ENCODE assay signal across 34 cellular contexts in the genomic region with DNA sequence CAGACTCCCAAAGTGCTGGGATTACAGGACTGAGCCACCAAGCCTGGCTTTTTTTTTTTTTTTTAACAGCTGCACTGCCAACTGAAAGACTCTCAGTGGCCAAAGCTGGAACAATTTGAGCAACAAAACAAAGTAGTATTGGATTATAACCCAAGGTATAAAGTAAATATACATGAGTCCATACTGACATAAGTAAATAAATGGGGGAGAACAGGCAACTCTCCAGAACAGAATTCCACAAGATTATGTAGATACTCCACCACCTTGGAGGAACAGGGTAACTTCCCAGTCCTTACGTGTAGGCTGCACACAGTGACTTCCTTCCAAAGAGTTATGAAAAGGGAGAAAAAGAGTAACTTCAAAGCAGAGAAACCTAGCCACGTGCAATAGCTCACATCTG.
"Had no signal": no experiment of that assay in that cellular context is flagged by ENCODE, and none has a peak within 500 bp of the region (broad histone marks: within the 10 kb centered on the region; RNA-seq: fewer than 3 reads in every experiment).

No MANE protein-coding gene starts in this region.

- H3K9me3 Mint-ChIP-seq: activated B cell treated with CpG ODN at 0.5 μM for 24 hours; activated CD4-positive, alpha-beta memory T cell treated with anti-CD3 and anti-CD28 coated beads for 36 hours; activated naive CD4-positive, alpha-beta T cell treated with anti-CD3 and anti-CD28 coated beads for 36 hours; activated naive CD4-positive, alpha-beta T cell treated with anti-CD3 and anti-CD28 coated beads, Interleukin-2, amount 50 U/mL, for 72 hours; activated T-cell treated with anti-CD3 and anti-CD28 coated beads, Interleukin-2, amount 50 U/mL, for 4 hours; activated T-helper 1 cell treated with anti-CD3 and anti-CD28 coated beads, Interleukin-12 subunit alpha, Interleukin-12 subunit beta, Interleukin-2, Interleukin-4 antibody, amounts not matched to agents 30 ng/mL and 10 ng/mL and 1 ng/mL, durations not matched to agents 14 hours and 24 hours and 36 hours; brain had no signal

- H3K36me3 ChIP-seq: adrenal gland, Peyer's patch had no signal

- H3K4me3 Mint-ChIP-seq: activated B cell treated with CpG ODN at 0.5 μM for 24 hours; activated CD4-positive, alpha-beta memory T cell treated with anti-CD3 and anti-CD28 coated beads for 36 hours; activated naive CD4-positive, alpha-beta T cell treated with anti-CD3 and anti-CD28 coated beads for 36 hours; activated T-cell treated with anti-CD3 and anti-CD28 coated beads, Interleukin-2, amount 50 U/mL, for 4 hours; activated T-helper 1 cell treated with anti-CD3 and anti-CD28 coated beads, Interleukin-12 subunit alpha, Interleukin-12 subunit beta, Interleukin-2, Interleukin-4 antibody, amounts not matched to agents 30 ng/mL and 10 ng/mL and 1 ng/mL, durations not matched to agents 14 hours and 24 hours and 36 hours; brain had no signal

- DNase-seq: activated B cell treated with CpG ODN at 0.5 μM for 24 hours; activated CD4-positive, alpha-beta memory T cell treated with anti-CD3 and anti-CD28 coated beads for 36 hours; activated CD4-positive, alpha-beta T cell treated with anti-CD3 and anti-CD28 coated beads for 4 hours; activated CD4-positive, alpha-beta T cell treated with anti-CD3 and anti-CD28 coated beads, Interleukin-2, amount 50 U/mL, for 1 hour; activated CD4-positive, CD25-positive, alpha-beta regulatory T cell treated with anti-CD3 and anti-CD28 coated beads, Interleukin-2, amount 50 U/mL, for 72 hours; activated CD8-positive, alpha-beta memory T cell treated with anti-CD3 and anti-CD28 coated beads, Interleukin-2, amount 50 U/mL, for 4 hours; activated gamma-delta T cell treated with Interleukin-2 at 50 U/mL for 16 hours; activated naive CD4-positive, alpha-beta T cell treated with anti-CD3 and anti-CD28 coated beads for 36 hours; activated T-cell treated with anti-CD3 and anti-CD28 coated beads for 4 hours; activated T-cell treated with anti-CD3 and anti-CD28 coated beads, Interleukin-2, amount 50 U/mL, for 4 hours; caudate nucleus; cerebellar nuclear complex; NCI-H1105; NCI-H1417 treated with DMSO at 0.1 percent for 48 hours; NCI-H187 treated with DMSO at 0.1 percent for 48 hours; NCI-H2081; NCI-H345; NCI-H524 treated with DMSO at 0.1 percent for 48 hours; NCI-H748 treated with DMSO at 0.1 percent for 48 hours; NK-92 treated with Interleukin-12 subunit alpha and Interleukin-12 subunit beta, amount 100 ng/mL, for 24 hours; PC-3; Peyer's patch; SIG-M5; SW 1271; T-helper 1 cell; T-helper 2 cell; T-helper 9 cell had no signal

- H3K27me3 ChIP-seq: adrenal gland, Peyer's patch had no signal

- H3K27ac ChIP-seq: adrenal gland, Peyer's patch, RWPE1 had no signal

- ATAC-seq: activated naive CD4-positive, alpha-beta T cell treated with anti-CD3 and anti-CD28 coated beads, Interleukin-2, amount 50 U/mL, for 72 hours; activated T-cell treated with anti-CD3 and anti-CD28 coated beads, Interleukin-2, amount 50 U/mL, for 4 hours; PC-3; Right ventricle myocardium inferior; SK-N-SH treated with all-trans-retinoic acid at 6 μM for 48 hours had no signal

- H3K27me3 Mint-ChIP-seq: activated B cell treated with CpG ODN at 0.5 μM for 24 hours; activated CD4-positive, alpha-beta memory T cell treated with anti-CD3 and anti-CD28 coated beads for 36 hours; brain had no signal

- H3K4me3 ChIP-seq: adrenal gland, Peyer's patch had no signal

- H3K27ac Mint-ChIP-seq: activated B cell treated with CpG ODN at 0.5 μM for 24 hours; activated CD4-positive, alpha-beta memory T cell treated with anti-CD3 and anti-CD28 coated beads for 36 hours; activated naive CD4-positive, alpha-beta T cell treated with anti-CD3 and anti-CD28 coated beads for 36 hours; activated naive CD4-positive, alpha-beta T cell treated with anti-CD3 and anti-CD28 coated beads, Interleukin-2, amount 50 U/mL, for 72 hours; activated T-helper 1 cell treated with anti-CD3 and anti-CD28 coated beads, Interleukin-12 subunit alpha, Interleukin-12 subunit beta, Interleukin-2, Interleukin-4 antibody, amounts not matched to agents 30 ng/mL and 10 ng/mL and 1 ng/mL, durations not matched to agents 14 hours and 24 hours and 36 hours; brain had no signal

- H3K9me3 ChIP-seq: adrenal gland, Peyer's patch had no signal

- H3K4me1 ChIP-seq: Peyer's patch had no signal
